11 cellular contexts compared by ENCODE assay signal in genomic region chr6:132465530-132466485, GRCh38. TPM values are rescaled to one million over a fixed set of nuclear protein-coding genes. Genes with fewer than 3 reads are reported as not detected.
DNase-seq lines count a peak whose midpoint lies in the region; ATAC-seq and TF ChIP-seq lines count a peak whose summit lies in the region.
"Had no signal": no experiment of that assay in that cellular context is flagged by ENCODE, and none has a peak within 500 bp of the region (broad histone marks: within the 10 kb centered on the region; RNA-seq: fewer than 3 reads in every experiment).

No MANE protein-coding gene starts in this region.

- no peaks in the 10 kb centered on the region for H3K9me2 ChIP-seq in PC-9 (ENCODE audit: insufficient read depth)
- H3K9me2 ChIP-seq in hepatocyte (replicated peaks; ENCODE audit: insufficient read depth) = no peaks in the 10 kb centered on the region
- H3K9me2 ChIP-seq: SK-N-SH had no signal

- peaks cover 17% of the 10 kb centered on the region for H3F3A ChIP-seq in PC-9 (ENCODE audit: insufficient read depth, low read depth)

- peak overlapping the region; percentile 75 for H3K27ac ChIP-seq in PC-9
- H3K27ac ChIP-seq in hepatocyte = no peak overlapping the region
- no peak overlapping the region for H3K27ac ChIP-seq in SJCRH30

- no peaks in the 10 kb centered on the region for H3K27me3 ChIP-seq in PC-9 (ENCODE audit: insufficient read depth, low read depth)
- no peaks in the 10 kb centered on the region for H3K27me3 ChIP-seq in hepatocyte
- no peaks in the 10 kb centered on the region for H3K27me3 ChIP-seq in SJCRH30

- H3K4me2 ChIP-seq in PC-9 = peak overlapping the region; percentile 60; the same call in 1 of the 2 replicates
- H3K4me2 ChIP-seq in hepatocyte = no peak overlapping the region
- H3K4me2 ChIP-seq: SK-N-SH had no signal

- H2AFZ ChIP-seq in PC-9 (no peak overlapping the region), hepatocyte (no peak overlapping the region)

- WGBS in hepatocyte (ENCODE audit: low lambda C conversion rate, missing lambda C conversion rate) = 96% methylated on average over 5 of the region's 5 CpGs

- DNase-seq in PC-9 (no peak), SKM-1 treated with dmso at 0.1 percent for 144 hours (lab: John Stamatoyannopoulos, UW; ENCODE audit: unreplicated experiment) (no peak), left cardiac atrium (no peak), hepatocyte (ENCODE audit: low spot score) (no peak), SJCRH30 (no peak)
- DNase-seq: NCI-H2081 treated with DMSO at 0.1 percent for 48 hours; SK-N-SH; stimulated activated CD4-positive, alpha-beta T cell treated with anti-CD3 and anti-CD28 coated beads, Interleukin-4, amount 100 ng/mL, for 4 hours had no signal

- POLR2A ChIA-PET in PC-9 (lab: Charles Lee; ENCODE audit: unreplicated experiment) = interaction anchor here (0.6 kb wide), 1 partner anchor 15 kb away, joined by 10 read pairs; no protein-coding TSS in a partner anchor

- BruUV-seq in PC-9 (replicated peaks; lab: Mats Ljungman, UMichigan) = no TSS peak

- H3K9me3 ChIP-seq in PC-9 (ENCODE audit: insufficient read depth, low read depth) (no peaks in the 10 kb centered on the region; the same call in 1 of the 2 replicates), hepatocyte (ENCODE audit: low read depth) (no peaks in the 10 kb centered on the region), SJCRH30 (replicated peaks) (no peaks in the 10 kb centered on the region; the same call in 1 of the 2 replicates)
- H3K9me3 ChIP-seq: SK-N-SH had no signal

- TF ChIP-seq CTCF in PC-9 (conservative IDR thresholded peaks at IDR 0.05) (no peak), hepatocyte (IDR thresholded peaks at IDR 0.05; ENCODE audit: poor library complexity) (no peak)

- H3K79me2 ChIP-seq in PC-9 (ENCODE audit: low read depth) (no peaks in the 10 kb centered on the region), hepatocyte (no peaks in the 10 kb centered on the region)

- H3K36me3 ChIP-seq in PC-9 (ENCODE audit: low read depth) (peaks cover 50% of the 10 kb centered on the region), hepatocyte (replicated peaks; ENCODE audit: insufficient read depth, low read depth) (no peaks in the 10 kb centered on the region), SJCRH30 (peaks cover 29% of the 10 kb centered on the region)

- H3K4me1 ChIP-seq in PC-9 (replicated peaks; ENCODE audit: insufficient read depth) (peaks cover 28% of the 10 kb centered on the region), hepatocyte (ENCODE audit: insufficient read depth) (peaks cover 5% of the 10 kb centered on the region), SJCRH30 (no peaks in the 10 kb centered on the region)

- intact Hi-C loops in PC-9 (cut with micrococcal nuclease; ENCODE audit: unreplicated experiment) = no loop called here
- intact Hi-C loops in left cardiac atrium (cut with DNase I) = no loop called here

- ATAC-seq in GM18502 (IDR thresholded peaks at IDR 0.05; ENCODE audit: poor library complexity, unreplicated experiment) = peak; percentile 91
- peak; percentile 88 for ATAC-seq in GM21360 (IDR thresholded peaks at IDR 0.05; ENCODE audit: unreplicated experiment)
- peak; percentile 75 for ATAC-seq in HG03060 (IDR thresholded peaks at IDR 0.05; ENCODE audit: low read depth, unreplicated experiment)
- no peak for ATAC-seq in left cardiac atrium

- H4K20me1 ChIP-seq in PC-9 (ENCODE audit: insufficient read depth) = no peaks in the 10 kb centered on the region
- H4K20me1 ChIP-seq in hepatocyte (ENCODE audit: insufficient read depth, poor library complexity, severe bottlenecking) = no peaks in the 10 kb centered on the region

- H3K4me3 ChIP-seq in PC-9 (no peak overlapping the region), hepatocyte (no peak overlapping the region), SJCRH30 (no peak overlapping the region)

- CTCF ChIA-PET in PC-9 (lab: Charles Lee) = no interaction called here

RNA-seq across cellular contexts. Expression of gene STX7, which starts 47.1 kb away (rescaled TPM):
- total RNA-seq in PC-9 (2021) (33.3 and 40.7 TPM in 2 replicates), left cardiac atrium (10 to 100 TPM; 46.4 to 53.0 TPM), hepatocyte (39.3 and 41.3 TPM in 2 replicates)
- polyA plus RNA-seq in hepatocyte = 38.4 and 42.0 TPM in 2 replicates
- 17.3 and 18.6 TPM in 2 replicates for total RNA-seq in SJCRH30 (2014; rRNA removed; shearing (Covaris generic))

Comparison
In these comparisons a context has a peak if more than half of its experiments do, and no peak if none do; other contexts are left out.
1. ATAC-seq: peak in GM18502 (single experiment), GM21360 (single experiment) and HG03060 (single experiment); none in left cardiac atrium (0 of 2).